Comparison of ENCODE assay signal across 14 cellular contexts in genomic region chr3:119664850-119665379, GRCh38. TPM values are rescaled to one million over a fixed set of nuclear protein-coding genes. Genes with fewer than 3 reads are reported as not detected.
A peak's percentile ranks its signal among the peaks of the same experiment; 100 is the strongest.
DNase-seq lines count a peak whose midpoint lies in the region; ATAC-seq and TF ChIP-seq lines count a peak whose summit lies in the region.
"Had no signal": no experiment of that assay in that cellular context is flagged by ENCODE, and none has a peak within 500 bp of the region (broad histone marks: within the 10 kb centered on the region; RNA-seq: fewer than 3 reads in every experiment).

No MANE protein-coding gene starts in this region.

- DNase-seq in GM23248 (no peak), NOMO-1 treated with DMSO at 0.1 percent for 48 hours (lab: John Stamatoyannopoulos, UW; ENCODE audit: unreplicated experiment) (peak; percentile 40), gastrocnemius medialis (no peak), C1 segment of cervical spinal cord (lab: John Stamatoyannopoulos, UW) (no peak), T-helper 1 cell (no peak)
- no peak for DNase-seq in activated naive CD4-positive, alpha-beta T cell treated with anti-CD3 and anti-CD28 coated beads for 36 hours
- DNase-seq: activated effector memory CD4-positive, alpha-beta T cell treated with Interleukin-2 at 50 U/mL for 16 hours; mucosa of descending colon; NCI-H1436 treated with DMSO at 0.1 percent for 48 hours had no signal

- H3K4me3 ChIP-seq in GM23248 = no peak overlapping the region
- no peak overlapping the region for H3K4me3 ChIP-seq in gastroesophageal sphincter
- H3K4me3 ChIP-seq in gastrocnemius medialis = no peak overlapping the region
- H3K4me3 ChIP-seq: mucosa of descending colon had no signal

- TF ChIP-seq POLR2A in gastroesophageal sphincter (IDR thresholded peaks at IDR 0.05) = no peak
- no peak for TF ChIP-seq POLR2A in gastrocnemius medialis (IDR thresholded peaks at IDR 0.05)

- H3K9ac ChIP-seq in GM23248 = peak overlapping the region; percentile 39

- no peaks in the 10 kb centered on the region for H3K79me2 ChIP-seq in GM23248 (ENCODE audit: insufficient read depth)

- H3K4me2 ChIP-seq in GM23248 (ENCODE audit: unreplicated experiment) = no peak overlapping the region

- 80 to 87% methylated on average over 4 of the region's 4 CpGs for WGBS in GM23248 (ENCODE audit: low coverage in 1 of 2, low lambda C conversion rate in 2 of 2, missing lambda C conversion rate in 2 of 2), 2 experiments
- WGBS in gastroesophageal sphincter (ENCODE audit: low coverage in 1 of 2), 2 donors = 65 to 88% methylated on average over 4 of the region's 4 CpGs

- no peaks in the 10 kb centered on the region for H3K9me3 Mint-ChIP-seq in activated naive CD4-positive, alpha-beta T cell treated with anti-CD3 and anti-CD28 coated beads for 36 hours
- H3K9me3 Mint-ChIP-seq: dendritic cell treated with granulocyte-macrophage colony-stimulating factor and Interleukin-4, amounts not matched to agents 40 ng/mL and 50 ng/mL, for 4 days; stimulated activated naive CD8-positive, alpha-beta T cell treated with anti-CD3 and anti-CD28 coated beads, Interleukin-15, Interleukin-2, amounts not matched to agents 100 ng/mL and 50 ng/mL, for 24 hours; WTC11 had no signal

- CTCF ChIA-PET in activated naive CD4-positive, alpha-beta T cell treated with anti-CD3 and anti-CD28 coated beads for 36 hours (lab: Charles Lee) = interaction anchor here (1.9 kb wide), 1 partner anchor 10 kb away, joined by 4 read pairs; no protein-coding TSS in a partner anchor

- ATAC-seq in gastroesophageal sphincter (no peak), gastrocnemius medialis (peak in 1 of 2 donors; percentile 21), HG02970 (IDR thresholded peaks at IDR 0.05; ENCODE audit: low FRiP score, unreplicated experiment) (no peak)
- ATAC-seq: mucosa of descending colon, WTC11 had no signal

- TF ChIP-seq CTCF in gastroesophageal sphincter (IDR thresholded peaks at IDR 0.05) (no peak), gastrocnemius medialis (IDR thresholded peaks at IDR 0.05 in 4 of 5, conservative IDR thresholded peaks at IDR 0.05 in 1 of 5) (no peak)

- H3K4me1 Mint-ChIP-seq in activated naive CD4-positive, alpha-beta T cell treated with anti-CD3 and anti-CD28 coated beads for 36 hours (ENCODE audit: low read depth) = peaks cover 1% of the 10 kb centered on the region

- H3F3A ChIP-seq in GM23248 (ENCODE audit: insufficient read depth) = peaks cover 33% of the 10 kb centered on the region

- TF ChIP-seq EP300 in gastroesophageal sphincter (IDR thresholded peaks at IDR 0.05) = no peak

- in situ Hi-C loops in GM23248 (cut with MboI) (no loop called here), gastrocnemius medialis (cut with MboI; ENCODE audit: low sequenced_read_pairs in 4 of 4) (loop anchor here in 1 of 4 donors (10.0 kb wide), 1 partner anchor 90 kb away; the partner anchor contains the start of gene ADPRH)

- no peak overlapping the region for H3K4me3 Mint-ChIP-seq in activated naive CD4-positive, alpha-beta T cell treated with anti-CD3 and anti-CD28 coated beads for 36 hours
- H3K4me3 Mint-ChIP-seq: dendritic cell treated with granulocyte-macrophage colony-stimulating factor and Interleukin-4, amounts not matched to agents 40 ng/mL and 50 ng/mL, for 4 days; stimulated activated naive CD8-positive, alpha-beta T cell treated with anti-CD3 and anti-CD28 coated beads, Interleukin-15, Interleukin-2, amounts not matched to agents 100 ng/mL and 50 ng/mL, for 24 hours; WTC11 had no signal

- peak overlapping the region; percentile 23 for H2AFZ ChIP-seq in GM23248

- H3K27ac ChIP-seq in GM23248 = peak overlapping the region; percentile 74
- H3K27ac ChIP-seq in gastroesophageal sphincter = peak overlapping the region in 3 of 4 donors; percentile 46 to 56 (median 54)
- peak overlapping the region; percentile 94 to 96 (median 95) for H3K27ac ChIP-seq in gastrocnemius medialis

- no peaks in the 10 kb centered on the region for H4K20me1 ChIP-seq in GM23248 (ENCODE audit: insufficient read depth)

- no peaks in the 10 kb centered on the region for H3K27me3 Mint-ChIP-seq in activated naive CD4-positive, alpha-beta T cell treated with anti-CD3 and anti-CD28 coated beads for 36 hours (ENCODE audit: low read depth)
- H3K27me3 Mint-ChIP-seq: dendritic cell treated with granulocyte-macrophage colony-stimulating factor and Interleukin-4, amounts not matched to agents 40 ng/mL and 50 ng/mL, for 4 days; stimulated activated naive CD8-positive, alpha-beta T cell treated with anti-CD3 and anti-CD28 coated beads, Interleukin-15, Interleukin-2, amounts not matched to agents 100 ng/mL and 50 ng/mL, for 24 hours had no signal

- H3K27me3 ChIP-seq in GM23248 (replicated peaks; ENCODE audit: insufficient read depth) (no peaks in the 10 kb centered on the region), gastroesophageal sphincter (no peaks in the 10 kb centered on the region), gastrocnemius medialis (no peaks in the 10 kb centered on the region)

- H3K36me3 ChIP-seq in GM23248 (ENCODE audit: low read depth) (peaks cover 9% of the 10 kb centered on the region; the same call in 1 of the 2 replicates), gastroesophageal sphincter (peaks cover 0 to 24% of the 10 kb centered on the region in 2 donors), gastrocnemius medialis (peaks cover 0 to 14% of the 10 kb centered on the region in 2 donors)

- H3K4me1 ChIP-seq in GM23248 (ENCODE audit: insufficient read depth) (peaks cover 36% of the 10 kb centered on the region), gastroesophageal sphincter (peaks cover 4 to 40% (median 8%) of the 10 kb centered on the region in 3 donors), gastrocnemius medialis (peaks cover 45 to 64% of the 10 kb centered on the region in 2 donors)

- intact Hi-C loops in gastrocnemius medialis (cut with DNase I; ENCODE audit: low total_unique reads) = loop anchor here (10.0 kb wide), 1 partner anchor 730 kb away; no protein-coding TSS in a partner anchor
- intact Hi-C loops in activated naive CD4-positive, alpha-beta T cell treated with anti-CD3 and anti-CD28 coated beads for 36 hours (cut with micrococcal nuclease) = loop anchor here (2.0 kb wide), 1 partner anchor 26 kb away; no protein-coding TSS in a partner anchor

- no peaks in the 10 kb centered on the region for H3K9me3 ChIP-seq in GM23248 (ENCODE audit: low read depth)
- H3K9me3 ChIP-seq in gastroesophageal sphincter = no peaks in the 10 kb centered on the region
- no peaks in the 10 kb centered on the region for H3K9me3 ChIP-seq in gastrocnemius medialis
- H3K9me3 ChIP-seq: mucosa of descending colon had no signal

- H3K36me3 Mint-ChIP-seq in activated naive CD4-positive, alpha-beta T cell treated with anti-CD3 and anti-CD28 coated beads for 36 hours (ENCODE audit: low read depth) = peaks cover 6% of the 10 kb centered on the region

- no peak overlapping the region for H3K27ac Mint-ChIP-seq in activated naive CD4-positive, alpha-beta T cell treated with anti-CD3 and anti-CD28 coated beads for 36 hours
- H3K27ac Mint-ChIP-seq: WTC11 had no signal

- no peaks in the 10 kb centered on the region for H3K9me2 ChIP-seq in GM23248 (ENCODE audit: insufficient read depth)

RNA-seq across cellular contexts. Expression of gene POPDC2, which starts 4.5 kb away (rescaled TPM):
- not detected in 2 replicates for total RNA-seq in GM23248 (2014; rRNA removed; shearing (Covaris generic))
- polyA plus RNA-seq in GM23248 (2016; fragmentation: Nextera tagmentation; extraction: Ambion mirVana) = 0.74 and 1.2 TPM in 2 replicates
- total RNA-seq in gastroesophageal sphincter (10 to 100 TPM; 19.7 to 98.2 (median 67.6) TPM), gastrocnemius medialis (10 to 100 TPM in 3 of 4 donors, 1 to 10 TPM in 1; 7.8 to 38.9 (median 30.3) TPM)
- 1 to 10 TPM in 1 of 2 experiments, under 1 TPM in 1; 0.72 to 1.5 TPM for total RNA-seq in activated naive CD4-positive, alpha-beta T cell treated with anti-CD3 and anti-CD28 coated beads for 36 hours

RNA-seq across cellular contexts. Expression of gene COX17, which starts 12.3 kb away (rescaled TPM):
- total RNA-seq in GM23248 (2014; rRNA removed; shearing (Covaris generic)) = 7.0 and 27.7 TPM in 2 replicates
- polyA plus RNA-seq in GM23248 (2016; fragmentation: Nextera tagmentation; extraction: Ambion mirVana) = 53.3 and 56.7 TPM in 2 replicates
- total RNA-seq in gastroesophageal sphincter (10 to 100 TPM; 31.9 to 84.8 (median 62.7) TPM), gastrocnemius medialis (100 to 1,000 TPM in 1 of 4 donors, 10 to 100 TPM in 3; 63.4 to 146 (median 87.5) TPM)
- total RNA-seq in activated naive CD4-positive, alpha-beta T cell treated with anti-CD3 and anti-CD28 coated beads for 36 hours = 100 to 1,000 TPM; 104 to 113 TPM

RNA-seq across cellular contexts. Expression of gene CFAP91, which starts 37.9 kb away (rescaled TPM):
- not detected in 2 replicates for total RNA-seq in GM23248 (2014; rRNA removed; shearing (Covaris generic))
- not detected in 2 replicates for polyA plus RNA-seq in GM23248 (2016; fragmentation: Nextera tagmentation; extraction: Ambion mirVana)
- total RNA-seq in gastroesophageal sphincter (1 to 10 TPM; 2.6 to 7.8 (median 4.1) TPM), gastrocnemius medialis (under 1 TPM in 3 of 4 donors, not detected in 1; 0.11 to 0.36 (median 0.20) TPM)
- under 1 TPM; 0.26 to 0.57 TPM for total RNA-seq in activated naive CD4-positive, alpha-beta T cell treated with anti-CD3 and anti-CD28 coated beads for 36 hours
